Comparison of ENCODE assay signal across 1 cellular context in the genomic region with DNA sequence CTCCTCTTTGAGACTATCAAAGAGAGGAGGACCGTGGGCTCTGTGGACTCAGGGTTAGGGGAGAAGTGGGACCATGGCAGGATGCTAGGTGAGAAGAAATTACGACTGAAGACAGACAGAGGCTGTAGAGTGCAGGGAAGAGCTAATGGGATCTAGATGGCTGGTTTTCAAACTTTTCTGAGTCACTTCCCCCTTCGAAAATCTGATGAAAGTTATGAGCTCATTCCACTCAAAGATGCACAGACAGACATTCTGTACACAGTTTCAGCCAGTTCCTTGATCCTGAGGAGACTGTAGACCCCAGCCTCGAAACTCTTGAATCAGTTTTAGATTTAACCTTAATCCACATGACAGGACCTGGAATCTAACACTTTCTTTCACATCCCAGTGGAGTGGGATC.
TF ChIP-seq lines count a peak whose summit lies in the region.

No MANE protein-coding gene starts in this region.

TF ChIP-seq in GM12878, 131 proteins besides CTCF, POLR2A, EP300 and RAD21 (continued from another document):
- TF ChIP-seq, protein P1, sequence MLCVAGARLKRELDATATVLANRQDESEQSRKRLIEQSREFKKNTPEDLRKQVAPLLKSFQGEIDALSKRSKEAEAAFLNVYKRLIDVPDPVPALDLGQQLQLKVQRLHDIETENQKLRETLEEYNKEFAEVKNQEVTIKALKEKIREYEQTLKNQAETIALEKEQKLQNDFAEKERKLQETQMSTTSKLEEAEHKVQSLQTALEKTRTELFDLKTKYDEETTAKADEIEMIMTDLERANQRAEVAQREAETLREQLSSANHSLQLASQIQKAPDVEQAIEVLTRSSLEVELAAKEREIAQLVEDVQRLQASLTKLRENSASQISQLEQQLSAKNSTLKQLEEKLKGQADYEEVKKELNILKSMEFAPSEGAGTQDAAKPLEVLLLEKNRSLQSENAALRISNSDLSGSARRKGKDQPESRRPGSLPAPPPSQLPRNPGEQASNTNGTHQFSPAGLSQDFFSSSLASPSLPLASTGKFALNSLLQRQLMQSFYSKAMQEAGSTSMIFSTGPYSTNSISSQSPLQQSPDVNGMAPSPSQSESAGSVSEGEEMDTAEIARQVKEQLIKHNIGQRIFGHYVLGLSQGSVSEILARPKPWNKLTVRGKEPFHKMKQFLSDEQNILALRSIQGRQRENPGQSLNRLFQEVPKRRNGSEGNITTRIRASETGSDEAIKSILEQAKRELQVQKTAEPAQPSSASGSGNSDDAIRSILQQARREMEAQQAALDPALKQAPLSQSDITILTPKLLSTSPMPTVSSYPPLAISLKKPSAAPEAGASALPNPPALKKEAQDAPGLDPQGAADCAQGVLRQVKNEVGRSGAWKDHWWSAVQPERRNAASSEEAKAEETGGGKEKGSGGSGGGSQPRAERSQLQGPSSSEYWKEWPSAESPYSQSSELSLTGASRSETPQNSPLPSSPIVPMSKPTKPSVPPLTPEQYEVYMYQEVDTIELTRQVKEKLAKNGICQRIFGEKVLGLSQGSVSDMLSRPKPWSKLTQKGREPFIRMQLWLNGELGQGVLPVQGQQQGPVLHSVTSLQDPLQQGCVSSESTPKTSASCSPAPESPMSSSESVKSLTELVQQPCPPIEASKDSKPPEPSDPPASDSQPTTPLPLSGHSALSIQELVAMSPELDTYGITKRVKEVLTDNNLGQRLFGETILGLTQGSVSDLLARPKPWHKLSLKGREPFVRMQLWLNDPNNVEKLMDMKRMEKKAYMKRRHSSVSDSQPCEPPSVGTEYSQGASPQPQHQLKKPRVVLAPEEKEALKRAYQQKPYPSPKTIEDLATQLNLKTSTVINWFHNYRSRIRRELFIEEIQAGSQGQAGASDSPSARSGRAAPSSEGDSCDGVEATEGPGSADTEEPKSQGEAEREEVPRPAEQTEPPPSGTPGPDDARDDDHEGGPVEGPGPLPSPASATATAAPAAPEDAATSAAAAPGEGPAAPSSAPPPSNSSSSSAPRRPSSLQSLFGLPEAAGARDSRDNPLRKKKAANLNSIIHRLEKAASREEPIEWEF (IDR thresholded peaks at IDR 0.05; ENCODE audit: insufficient replicate concordance, low read depth, low read length) = no peak
- TF ChIP-seq CREM (IDR thresholded peaks at IDR 0.05; ENCODE audit: low read depth) = peak; percentile 10; the same call in 1 of the 2 replicates
- TF ChIP-seq SPI1 (IDR thresholded peaks at IDR 0.05; ENCODE audit: borderline replicate concordance, insufficient read depth, low read depth, low read length) = peak; percentile 53; the same call in 1 of the 2 replicates
- TF ChIP-seq IKZF2 (IDR thresholded peaks at IDR 0.05) = no peak
- TF ChIP-seq EED (IDR thresholded peaks at IDR 0.05; ENCODE audit: low read depth) = peak; percentile 14; the same call in 1 of the 2 replicates
- 0 out of 2 replicates have a peak, but pooled peaks have one; percentile 12 for TF ChIP-seq ATF7 (IDR thresholded peaks at IDR 0.05; ENCODE audit: low read depth)
- no peak for TF ChIP-seq SMARCA5 (IDR thresholded peaks at IDR 0.05)
- TF ChIP-seq, protein P2, sequence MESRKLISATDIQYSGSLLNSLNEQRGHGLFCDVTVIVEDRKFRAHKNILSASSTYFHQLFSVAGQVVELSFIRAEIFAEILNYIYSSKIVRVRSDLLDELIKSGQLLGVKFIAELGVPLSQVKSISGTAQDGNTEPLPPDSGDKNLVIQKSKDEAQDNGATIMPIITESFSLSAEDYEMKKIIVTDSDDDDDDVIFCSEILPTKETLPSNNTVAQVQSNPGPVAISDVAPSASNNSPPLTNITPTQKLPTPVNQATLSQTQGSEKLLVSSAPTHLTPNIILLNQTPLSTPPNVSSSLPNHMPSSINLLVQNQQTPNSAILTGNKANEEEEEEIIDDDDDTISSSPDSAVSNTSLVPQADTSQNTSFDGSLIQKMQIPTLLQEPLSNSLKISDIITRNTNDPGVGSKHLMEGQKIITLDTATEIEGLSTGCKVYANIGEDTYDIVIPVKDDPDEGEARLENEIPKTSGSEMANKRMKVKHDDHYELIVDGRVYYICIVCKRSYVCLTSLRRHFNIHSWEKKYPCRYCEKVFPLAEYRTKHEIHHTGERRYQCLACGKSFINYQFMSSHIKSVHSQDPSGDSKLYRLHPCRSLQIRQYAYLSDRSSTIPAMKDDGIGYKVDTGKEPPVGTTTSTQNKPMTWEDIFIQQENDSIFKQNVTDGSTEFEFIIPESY (IDR thresholded peaks at IDR 0.05) = no peak
- TF ChIP-seq CREB1 (IDR thresholded peaks at IDR 0.05; ENCODE audit: low read depth) = 0 out of 2 replicates have a peak, but pooled peaks have one; percentile 27
- no peak for TF ChIP-seq ZZZ3 (IDR thresholded peaks at IDR 0.05; ENCODE audit: control insufficient read depth, insufficient read length, low read depth)
- 0 out of 2 replicates have a peak, but pooled peaks have one; percentile 12 for TF ChIP-seq IKZF1 (conservative IDR thresholded peaks at IDR 0.05)
- TF ChIP-seq BHLHE40 (IDR thresholded peaks at IDR 0.05; ENCODE audit: borderline replicate concordance in 1 of 2, low read depth in 2 of 2, low read length in 1 of 2) = no peak
- no peak for TF ChIP-seq GABPA (IDR thresholded peaks at IDR 0.05; ENCODE audit: low read depth)
